20 cellular contexts compared by ENCODE assay signal in genomic region chr14:78764240-78764639, GRCh38.
DNase-seq lines count a peak whose midpoint lies in the region; ATAC-seq and TF ChIP-seq lines count a peak whose summit lies in the region.
"Had no signal": no experiment of that assay in that cellular context is flagged by ENCODE, and none has a peak within 500 bp of the region (broad histone marks: within the 10 kb centered on the region; RNA-seq: fewer than 3 reads in every experiment).

No MANE protein-coding gene starts in this region.

- no peaks in the 10 kb centered on the region for H3K4me1 Mint-ChIP-seq in glutamatergic neuron (ENCODE audit: low read depth, unreplicated experiment)
- H3K4me1 Mint-ChIP-seq: activated CD4-positive, alpha-beta T cell treated with anti-CD3 and anti-CD28 coated beads, Interleukin-2, amount 10 ng/mL, durations not matched to agents 24 days and 14 days; CD8-positive, alpha-beta memory T cell; naive thymus-derived CD8-positive, alpha-beta T cell; stimulated activated naive CD8-positive, alpha-beta T cell treated with anti-CD3 and anti-CD28 coated beads, Interleukin-15, amount 100 ng/mL, for 72 hours had no signal

- peak overlapping the region; percentile 38 for H3K4me2 ChIP-seq in skeletal muscle satellite cell (ENCODE audit: low read length)

- ATAC-seq in GM21737 (IDR thresholded peaks at IDR 0.05; ENCODE audit: unreplicated experiment): no peak
- ATAC-seq: left lobe of liver; naive thymus-derived CD8-positive, alpha-beta T cell; right lobe of liver; stimulated activated naive CD8-positive, alpha-beta T cell treated with anti-CD3 and anti-CD28 coated beads, Interleukin-15, amount 100 ng/mL, for 72 hours had no signal

- H3K9me3 ChIP-seq in SJSA1 (replicated peaks) (no peaks in the 10 kb centered on the region), skeletal muscle satellite cell (replicated peaks; ENCODE audit: low read length) (no peaks in the 10 kb centered on the region)
- H3K9me3 ChIP-seq: HAP-1, right lobe of liver had no signal

- H3K4me3 ChIP-seq in SJSA1: no peak overlapping the region
- no peak overlapping the region for H3K4me3 ChIP-seq in skeletal muscle satellite cell (ENCODE audit: low read length)
- H3K4me3 ChIP-seq: HAP-1, right lobe of liver had no signal

- TF ChIP-seq CTCF in glutamatergic neuron (IDR thresholded peaks at IDR 0.05; ENCODE audit: partially characterized antibody, unreplicated experiment): no peak

- H3K27me3 ChIP-seq in SJSA1 (replicated peaks) (no peaks in the 10 kb centered on the region), skeletal muscle satellite cell (ENCODE audit: control insufficient read depth, insufficient read depth, low read length) (no peaks in the 10 kb centered on the region)
- H3K27me3 ChIP-seq: right lobe of liver had no signal

- no peaks in the 10 kb centered on the region for H3K27me3 Mint-ChIP-seq in glutamatergic neuron (ENCODE audit: unreplicated experiment)
- H3K27me3 Mint-ChIP-seq: activated CD4-positive, alpha-beta T cell treated with anti-CD3 and anti-CD28 coated beads, Interleukin-2, amount 10 ng/mL, durations not matched to agents 24 days and 14 days; CD8-positive, alpha-beta memory T cell; stimulated activated naive CD8-positive, alpha-beta T cell treated with anti-CD3 and anti-CD28 coated beads, Interleukin-15, amount 100 ng/mL, for 72 hours had no signal

- H3K4me1 ChIP-seq in SJSA1 (replicated peaks) (peaks cover 14% of the 10 kb centered on the region), skeletal muscle satellite cell (ENCODE audit: control insufficient read depth, insufficient read depth, low read length) (peaks cover 3% of the 10 kb centered on the region)
- H3K4me1 ChIP-seq: HAP-1, right lobe of liver had no signal

- H3K36me3 ChIP-seq in SJSA1 (no peaks in the 10 kb centered on the region), skeletal muscle satellite cell (ENCODE audit: insufficient read depth, low read length) (no peaks in the 10 kb centered on the region)
- H3K36me3 ChIP-seq: HAP-1, right lobe of liver had no signal

- H3K9me3 Mint-ChIP-seq in glutamatergic neuron (ENCODE audit: unreplicated experiment): no peaks in the 10 kb centered on the region
- H3K9me3 Mint-ChIP-seq: activated CD4-positive, alpha-beta T cell treated with anti-CD3 and anti-CD28 coated beads, Interleukin-2, amount 10 ng/mL, durations not matched to agents 24 days and 14 days; stimulated activated naive CD8-positive, alpha-beta T cell treated with anti-CD3 and anti-CD28 coated beads, Interleukin-15, amount 100 ng/mL, for 72 hours had no signal

- no peak overlapping the region for H3K4me3 Mint-ChIP-seq in glutamatergic neuron (ENCODE audit: unreplicated experiment)
- H3K4me3 Mint-ChIP-seq: activated CD4-positive, alpha-beta T cell treated with anti-CD3 and anti-CD28 coated beads, Interleukin-2, amount 10 ng/mL, durations not matched to agents 24 days and 14 days; CD8-positive, alpha-beta memory T cell; naive thymus-derived CD8-positive, alpha-beta T cell; stimulated activated naive CD8-positive, alpha-beta T cell treated with anti-CD3 and anti-CD28 coated beads, Interleukin-15, amount 100 ng/mL, for 72 hours had no signal

- H3K36me3 Mint-ChIP-seq in glutamatergic neuron (ENCODE audit: unreplicated experiment): no peaks in the 10 kb centered on the region
- H3K36me3 Mint-ChIP-seq: CD8-positive, alpha-beta memory T cell; naive thymus-derived CD8-positive, alpha-beta T cell had no signal

- H3K27ac ChIP-seq in SJSA1: peak overlapping the region; percentile 66
- H3K27ac ChIP-seq: right lobe of liver had no signal

- DNase-seq in HCEC 1CT (peak; percentile 78), SJSA1 (ENCODE audit: low read depth in 1 of 2, low spot score in 2 of 2) (peak in 1 of 2 experiments; percentile 38), fibroblast of gingiva (ENCODE audit: low read depth) (peak; percentile 61), LoVo (ENCODE audit: low spot score) (no peak), glutamatergic neuron (no peak), putamen (ENCODE audit: low spot score) (no peak)
- DNase-seq: activated CD4-positive, alpha-beta T cell treated with anti-CD3 and anti-CD28 coated beads, Interleukin-2, amount 10 ng/mL, durations not matched to agents 24 days and 14 days; activated T-cell treated with anti-CD3 and anti-CD28 coated beads, Interleukin-2, amount 50 U/mL, for 48 hours; amygdala; CD8-positive, alpha-beta memory T cell; effector CD4-positive, alpha-beta T cell; naive thymus-derived CD8-positive, alpha-beta T cell; NCI-H1105 treated with DMSO at 0.1 percent for 48 hours; NCI-H345; right lobe of liver; stimulated activated naive CD8-positive, alpha-beta T cell treated with anti-CD3 and anti-CD28 coated beads, Interleukin-15, amount 100 ng/mL, for 72 hours had no signal

- H3K9ac ChIP-seq in skeletal muscle satellite cell (ENCODE audit: low read depth, low read length): no peak overlapping the region

- H3K27ac Mint-ChIP-seq in glutamatergic neuron (ENCODE audit: unreplicated experiment): no peak overlapping the region
- H3K27ac Mint-ChIP-seq: activated CD4-positive, alpha-beta T cell treated with anti-CD3 and anti-CD28 coated beads, Interleukin-2, amount 10 ng/mL, durations not matched to agents 24 days and 14 days; CD8-positive, alpha-beta memory T cell; naive thymus-derived CD8-positive, alpha-beta T cell; stimulated activated naive CD8-positive, alpha-beta T cell treated with anti-CD3 and anti-CD28 coated beads, Interleukin-15, amount 100 ng/mL, for 72 hours had no signal

Comparison
In these comparisons a context has a peak if more than half of its experiments do, and no peak if none do; other contexts are left out.
1. DNase-seq: peak in HCEC 1CT (single experiment) and fibroblast of gingiva (single experiment); none in LoVo (single experiment), glutamatergic neuron (single experiment) and putamen (single experiment).